ENCODE assay signal across 8 cellular contexts in the genomic region with DNA sequence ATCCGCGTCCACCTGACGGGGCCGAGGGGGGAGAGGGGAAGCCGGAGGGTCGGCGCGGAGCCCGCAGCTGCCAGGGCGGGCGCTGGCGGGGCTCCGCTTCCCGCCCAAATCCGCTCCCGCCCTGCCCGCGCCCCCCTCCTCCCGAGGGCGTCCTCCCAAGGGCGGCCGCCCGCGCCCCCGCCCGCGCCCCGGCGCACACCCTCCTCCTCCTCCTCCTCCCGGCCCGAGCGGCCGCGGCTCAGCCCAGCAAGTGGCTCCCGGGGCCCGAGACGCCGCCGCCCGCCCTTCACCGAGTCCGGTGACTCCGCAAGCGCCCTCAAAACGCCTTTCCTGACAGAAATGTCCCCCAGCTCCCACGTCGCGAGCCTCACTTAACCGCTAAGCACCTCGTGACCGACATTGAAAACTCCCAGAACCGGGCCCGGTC. TPM values are rescaled to one million over a fixed set of nuclear protein-coding genes. Genes with fewer than 3 reads are reported as not detected.
DNase-seq lines count a peak whose midpoint lies in the region; TF ChIP-seq lines count a peak whose summit lies in the region.

No MANE protein-coding gene starts in this region.

- CTCF ChIA-PET in HEK293 (lab: Yijun Ruan, JAX) = no interaction called here

- in situ Hi-C loops in KBM-7 (cut with MboI; ENCODE audit: low pct_unique_long_range_greater_than_20kb, low sequenced_read_pairs) = no loop called here

- DNase-seq in Daoy (ENCODE audit: low read depth) (peak; percentile 22), RPMI7951 (ENCODE audit: low read depth) (peak; percentile 35), astrocyte of the hippocampus (ENCODE audit: low read depth, low spot score) (peak; percentile 67), 8988T (no peak), KBM-7 (no peak)

- no peak for TF ChIP-seq CTCF in HEK293 (tag by site-specific recombination; IDR thresholded peaks at IDR 0.05)

- H3K27me3 ChIP-seq in iPS-15b (ENCODE audit: control insufficient read depth, insufficient read depth, low read length) (peaks cover 8% of the 10 kb centered on the region), skeletal muscle satellite cell (ENCODE audit: control insufficient read depth, insufficient read depth, low read length) (no peaks in the 10 kb centered on the region)

- H3K36me3 ChIP-seq in HEK293 (ENCODE audit: control insufficient read depth in 2 of 2, insufficient read depth in 1 of 2, low read length in 2 of 2) = peaks cover 23 to 45% of the 10 kb centered on the region in 2 experiments
- peaks cover 15% of the 10 kb centered on the region for H3K36me3 ChIP-seq in iPS-15b (ENCODE audit: control insufficient read depth, insufficient read depth, low read length)
- peaks cover 37% of the 10 kb centered on the region for H3K36me3 ChIP-seq in skeletal muscle satellite cell (ENCODE audit: insufficient read depth, low read length)

- peak overlapping the region; percentile 99 for H3K27ac ChIP-seq in HEK293 (ENCODE audit: extremely low read depth, low read depth, low read length)

- POLR2A ChIA-PET in HEK293 (lab: Yijun Ruan, JAX) = interaction anchor here (0.9 to 4.5 kb wide), 18 partner anchors 8 to 320 kb away, joined by 3 to 246 read pairs (median 6); a partner anchor contains a TSS

- peak overlapping the region; percentile 99 for H3K4me3 ChIP-seq in HEK293 (ENCODE audit: low read depth, low read length)
- peak overlapping the region; percentile 92 for H3K4me3 ChIP-seq in iPS-15b (ENCODE audit: low read depth, low read length)
- H3K4me3 ChIP-seq in skeletal muscle satellite cell (ENCODE audit: low read length) = peak overlapping the region; percentile 93

- peak overlapping the region; percentile 98 for H3K9ac ChIP-seq in iPS-15b (ENCODE audit: low read depth, low read length)
- peak overlapping the region; percentile 100 for H3K9ac ChIP-seq in skeletal muscle satellite cell (ENCODE audit: low read depth, low read length)

- peak overlapping the region; percentile 93 for H3K4me2 ChIP-seq in skeletal muscle satellite cell (ENCODE audit: low read length)

- H3K9me3 ChIP-seq in HEK293 (ENCODE audit: control insufficient read depth, insufficient read depth, low read depth, low read length) (no peaks in the 10 kb centered on the region), iPS-15b (ENCODE audit: control insufficient read depth, insufficient read depth, low read length) (no peaks in the 10 kb centered on the region), skeletal muscle satellite cell (replicated peaks; ENCODE audit: low read length) (no peaks in the 10 kb centered on the region)

- peaks cover 12% of the 10 kb centered on the region for H3K4me1 ChIP-seq in HEK293 (ENCODE audit: control insufficient read depth, insufficient read depth, low read length)
- peaks cover 3% of the 10 kb centered on the region for H3K4me1 ChIP-seq in iPS-15b (ENCODE audit: control insufficient read depth, insufficient read depth, low read length)
- H3K4me1 ChIP-seq in skeletal muscle satellite cell (ENCODE audit: control insufficient read depth, insufficient read depth, low read length) = peaks cover 26% of the 10 kb centered on the region

TF ChIP-seq in HEK293, 187 proteins besides CTCF, POLR2A, EP300 and RAD21:
- TF ChIP-seq, protein P1, sequence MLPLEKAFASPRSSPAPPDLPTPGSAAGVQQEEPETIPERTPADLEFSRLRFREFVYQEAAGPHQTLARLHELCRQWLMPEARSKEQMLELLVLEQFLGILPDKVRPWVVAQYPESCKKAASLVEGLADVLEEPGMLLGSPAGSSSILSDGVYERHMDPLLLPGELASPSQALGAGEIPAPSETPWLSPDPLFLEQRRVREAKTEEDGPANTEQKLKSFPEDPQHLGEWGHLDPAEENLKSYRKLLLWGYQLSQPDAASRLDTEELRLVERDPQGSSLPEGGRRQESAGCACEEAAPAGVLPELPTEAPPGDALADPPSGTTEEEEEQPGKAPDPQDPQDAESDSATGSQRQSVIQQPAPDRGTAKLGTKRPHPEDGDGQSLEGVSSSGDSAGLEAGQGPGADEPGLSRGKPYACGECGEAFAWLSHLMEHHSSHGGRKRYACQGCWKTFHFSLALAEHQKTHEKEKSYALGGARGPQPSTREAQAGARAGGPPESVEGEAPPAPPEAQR (tag by site-specific recombination; IDR thresholded peaks at IDR 0.05) = no peak
- TF ChIP-seq, protein P2, sequence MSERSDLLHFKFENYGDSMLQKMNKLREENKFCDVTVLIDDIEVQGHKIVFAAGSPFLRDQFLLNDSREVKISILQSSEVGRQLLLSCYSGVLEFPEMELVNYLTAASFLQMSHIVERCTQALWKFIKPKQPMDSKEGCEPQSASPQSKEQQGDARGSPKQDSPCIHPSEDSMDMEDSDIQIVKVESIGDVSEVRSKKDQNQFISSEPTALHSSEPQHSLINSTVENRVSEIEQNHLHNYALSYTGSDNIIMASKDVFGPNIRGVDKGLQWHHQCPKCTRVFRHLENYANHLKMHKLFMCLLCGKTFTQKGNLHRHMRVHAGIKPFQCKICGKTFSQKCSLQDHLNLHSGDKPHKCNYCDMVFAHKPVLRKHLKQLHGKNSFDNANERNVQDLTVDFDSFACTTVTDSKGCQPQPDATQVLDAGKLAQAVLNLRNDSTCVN (tag by site-specific recombination; optimal IDR thresholded peaks at IDR 0.05) = peak; percentile 52
- TF ChIP-seq ZNF561 (tag by site-specific recombination; IDR thresholded peaks at IDR 0.05; ENCODE audit: borderline replicate concordance) = no peak
- TF ChIP-seq ZBTB8A (tag by site-specific recombination; IDR thresholded peaks at IDR 0.05) = peak; percentile 57
- no peak for TF ChIP-seq ZNF843 (tag by site-specific recombination; IDR thresholded peaks at IDR 0.05)
- TF ChIP-seq, protein P3, sequence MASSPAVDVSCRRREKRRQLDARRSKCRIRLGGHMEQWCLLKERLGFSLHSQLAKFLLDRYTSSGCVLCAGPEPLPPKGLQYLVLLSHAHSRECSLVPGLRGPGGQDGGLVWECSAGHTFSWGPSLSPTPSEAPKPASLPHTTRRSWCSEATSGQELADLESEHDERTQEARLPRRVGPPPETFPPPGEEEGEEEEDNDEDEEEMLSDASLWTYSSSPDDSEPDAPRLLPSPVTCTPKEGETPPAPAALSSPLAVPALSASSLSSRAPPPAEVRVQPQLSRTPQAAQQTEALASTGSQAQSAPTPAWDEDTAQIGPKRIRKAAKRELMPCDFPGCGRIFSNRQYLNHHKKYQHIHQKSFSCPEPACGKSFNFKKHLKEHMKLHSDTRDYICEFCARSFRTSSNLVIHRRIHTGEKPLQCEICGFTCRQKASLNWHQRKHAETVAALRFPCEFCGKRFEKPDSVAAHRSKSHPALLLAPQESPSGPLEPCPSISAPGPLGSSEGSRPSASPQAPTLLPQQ (tag by site-specific recombination; IDR thresholded peaks at IDR 0.05) = no peak
- TF ChIP-seq ZNF600 (tag by site-specific recombination; IDR thresholded peaks at IDR 0.05) = no peak
- TF ChIP-seq ZNF391 (tag by site-specific recombination; IDR thresholded peaks at IDR 0.05; ENCODE audit: borderline replicate concordance, low read depth) = no peak
- peak; percentile 26; the same call in 1 of the 2 replicates for TF ChIP-seq ZFHX2 (tag by site-specific recombination; conservative IDR thresholded peaks at IDR 0.05)
- TF ChIP-seq, protein P4, sequence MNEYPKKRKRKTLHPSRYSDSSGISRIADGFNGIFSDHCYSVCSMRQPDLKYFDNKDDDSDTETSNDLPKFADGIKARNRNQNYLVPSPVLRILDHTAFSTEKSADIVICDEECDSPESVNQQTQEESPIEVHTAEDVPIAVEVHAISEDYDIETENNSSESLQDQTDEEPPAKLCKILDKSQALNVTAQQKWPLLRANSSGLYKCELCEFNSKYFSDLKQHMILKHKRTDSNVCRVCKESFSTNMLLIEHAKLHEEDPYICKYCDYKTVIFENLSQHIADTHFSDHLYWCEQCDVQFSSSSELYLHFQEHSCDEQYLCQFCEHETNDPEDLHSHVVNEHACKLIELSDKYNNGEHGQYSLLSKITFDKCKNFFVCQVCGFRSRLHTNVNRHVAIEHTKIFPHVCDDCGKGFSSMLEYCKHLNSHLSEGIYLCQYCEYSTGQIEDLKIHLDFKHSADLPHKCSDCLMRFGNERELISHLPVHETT (tag by site-specific recombination; IDR thresholded peaks at IDR 0.05) = no peak
- TF ChIP-seq, protein P5, sequence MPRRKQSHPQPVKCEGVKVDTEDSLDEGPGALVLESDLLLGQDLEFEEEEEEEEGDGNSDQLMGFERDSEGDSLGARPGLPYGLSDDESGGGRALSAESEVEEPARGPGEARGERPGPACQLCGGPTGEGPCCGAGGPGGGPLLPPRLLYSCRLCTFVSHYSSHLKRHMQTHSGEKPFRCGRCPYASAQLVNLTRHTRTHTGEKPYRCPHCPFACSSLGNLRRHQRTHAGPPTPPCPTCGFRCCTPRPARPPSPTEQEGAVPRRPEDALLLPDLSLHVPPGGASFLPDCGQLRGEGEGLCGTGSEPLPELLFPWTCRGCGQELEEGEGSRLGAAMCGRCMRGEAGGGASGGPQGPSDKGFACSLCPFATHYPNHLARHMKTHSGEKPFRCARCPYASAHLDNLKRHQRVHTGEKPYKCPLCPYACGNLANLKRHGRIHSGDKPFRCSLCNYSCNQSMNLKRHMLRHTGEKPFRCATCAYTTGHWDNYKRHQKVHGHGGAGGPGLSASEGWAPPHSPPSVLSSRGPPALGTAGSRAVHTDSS (tag by site-specific recombination; IDR thresholded peaks at IDR 0.05) = peak; percentile 66
- no peak for TF ChIP-seq ZNF146 (tag by site-specific recombination; IDR thresholded peaks at IDR 0.05)
- no peak for TF ChIP-seq ZNF521 (tag by site-specific recombination; IDR thresholded peaks at IDR 0.05)
- TF ChIP-seq SP7 (tag by site-specific recombination; IDR thresholded peaks at IDR 0.05) = no peak
- no peak for TF ChIP-seq ZNF239 (tag by site-specific recombination; IDR thresholded peaks at IDR 0.05)
- TF ChIP-seq ZNF10 (tag by site-specific recombination; IDR thresholded peaks at IDR 0.05) = no peak
- TF ChIP-seq ZBTB20 (tag by site-specific recombination; IDR thresholded peaks at IDR 0.05) = 0 out of 2 replicates have a peak, but pooled peaks have one; percentile 35
- no peak for TF ChIP-seq ZNF350 (tag by site-specific recombination; IDR thresholded peaks at IDR 0.05)

RNA-seq across cellular contexts. Expression of a gene that starts 0.5 kb away (rescaled TPM):
- total RNA-seq in Daoy (2014; rRNA removed; shearing (Covaris generic)) = 170 and 222 TPM in 2 replicates
- total RNA-seq in RPMI7951 (2014; rRNA removed; shearing (Covaris generic)) = 254 and 259 TPM in 2 replicates
- total RNA-seq in skeletal muscle satellite cell (2012; rRNA removed) = 46.3 and 64.9 TPM in 2 replicates

RNA-seq across cellular contexts. Expression of a gene that starts 37.1 kb away (rescaled TPM):
- total RNA-seq in Daoy (2014; rRNA removed; shearing (Covaris generic)) = 26.3 and 27.1 TPM in 2 replicates
- total RNA-seq in RPMI7951 (2014; rRNA removed; shearing (Covaris generic)) = 54.4 and 67.5 TPM in 2 replicates
- total RNA-seq in skeletal muscle satellite cell (2012; rRNA removed) = 20.8 and 37.1 TPM in 2 replicates

Comparison
In these comparisons a context has a peak if more than half of its experiments do, and no peak if none do; other contexts are left out.
1. DNase-seq: peak in Daoy (single experiment), RPMI7951 (single experiment) and astrocyte of the hippocampus (single experiment); none in 8988T (single experiment) and KBM-7 (single experiment).
2. Peak in every context shown above with its lines, with median percentiles within 50 percentile points of each other: H3K4me3 ChIP-seq.